ENCODE assay signal across 10 cellular contexts in the genomic region with DNA sequence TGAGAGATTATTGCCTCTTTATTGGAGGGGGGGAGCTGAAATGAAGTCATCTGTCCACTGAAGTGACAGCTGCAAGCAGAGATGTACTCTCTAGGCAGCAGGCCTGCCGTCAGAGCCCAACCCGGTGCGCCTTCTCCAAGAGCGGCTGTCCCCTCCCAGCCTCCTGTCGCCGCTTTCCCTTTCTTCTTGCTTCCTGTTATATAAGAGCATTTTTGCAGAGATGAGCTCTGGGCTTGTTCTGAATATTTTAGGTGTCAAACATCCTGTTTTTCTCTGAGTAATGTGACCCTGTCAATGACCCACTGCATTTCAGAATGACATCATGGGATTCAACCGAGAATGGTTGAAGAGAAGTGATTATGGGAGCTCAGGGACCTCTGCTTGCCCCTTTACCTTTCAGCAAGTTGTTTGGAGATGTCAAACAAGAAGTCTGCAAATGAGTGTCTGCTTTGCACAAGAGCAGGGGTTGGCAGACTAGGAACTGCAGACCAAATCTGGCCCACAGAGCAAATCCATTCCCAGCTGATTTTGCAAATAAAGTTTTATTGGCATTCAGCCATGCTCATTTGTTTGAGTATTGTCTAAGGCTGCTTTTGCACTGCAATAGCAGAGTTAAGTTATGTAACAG.
A peak's percentile ranks its signal among the peaks of the same experiment; 100 is the strongest.
DNase-seq lines count a peak whose midpoint lies in the region; ATAC-seq, FAIRE-seq and TF ChIP-seq lines count a peak whose summit lies in the region.
"Had no signal": no experiment of that assay in that cellular context is flagged by ENCODE, and none has a peak within 500 bp of the region (broad histone marks: within the 10 kb centered on the region; RNA-seq: fewer than 3 reads in every experiment).

No MANE protein-coding gene starts in this region.

- POLR2A ChIA-PET in MCF 10A (lab: Yijun Ruan, JAX), result no interaction called here

- H4K20me1 ChIP-seq in mammary epithelial cell (ENCODE audit: insufficient read depth, low read length), result no peaks in the 10 kb centered on the region

- H3K27me3 ChIP-seq in mammary epithelial cell (ENCODE audit: insufficient read depth, low read length), result no peaks in the 10 kb centered on the region
- H3K27me3 ChIP-seq in uterus, result no peaks in the 10 kb centered on the region

- H3K4me1 Mint-ChIP-seq in MCF 10A (ENCODE audit: insufficient read depth, unreplicated experiment), result no peaks in the 10 kb centered on the region
- H3K4me1 Mint-ChIP-seq in activated naive CD8-positive, alpha-beta T cell treated with anti-CD3 and anti-CD28 coated beads for 36 hours, result peaks cover 17% of the 10 kb centered on the region

- no peak for TF ChIP-seq POLR2A in uterus (IDR thresholded peaks at IDR 0.05)

- in situ Hi-C loops in mammary epithelial cell (cut with MboI; ENCODE audit: low sequenced_read_pairs in 2 of 2), result no loop called here

- H3K27ac ChIP-seq in mammary epithelial cell (ENCODE audit: insufficient read depth, low read depth, low read length) (no peak overlapping the region), uterus (peak overlapping the region; percentile 72 to 82)

- peaks cover 58% of the 10 kb centered on the region for H3K27me3 Mint-ChIP-seq in MCF 10A (ENCODE audit: insufficient read depth, unreplicated experiment)
- no peaks in the 10 kb centered on the region for H3K27me3 Mint-ChIP-seq in activated naive CD8-positive, alpha-beta T cell treated with anti-CD3 and anti-CD28 coated beads for 36 hours

- no peaks in the 10 kb centered on the region for H3K4me1 ChIP-seq in mammary epithelial cell (ENCODE audit: insufficient read depth, low read length)
- no peaks in the 10 kb centered on the region for H3K4me1 ChIP-seq in uterus

- H3K4me3 ChIP-seq in mammary epithelial cell (replicated peaks in 1 of 3; ENCODE audit: insufficient read depth in 1 of 3, low read depth in 2 of 3, low read length in 3 of 3) (no peak overlapping the region), uterus (no peak overlapping the region)

- H3K79me2 ChIP-seq in mammary epithelial cell (ENCODE audit: insufficient read depth, low read length), result no peaks in the 10 kb centered on the region

- no peaks in the 10 kb centered on the region for H3K9me3 Mint-ChIP-seq in MCF 10A (ENCODE audit: unreplicated experiment)
- no peaks in the 10 kb centered on the region for H3K9me3 Mint-ChIP-seq in activated naive CD8-positive, alpha-beta T cell treated with anti-CD3 and anti-CD28 coated beads for 36 hours
- H3K9me3 Mint-ChIP-seq: activated T-cell treated with anti-CD3 and anti-CD28 coated beads, Interleukin-2, amount 50 U/mL, for 4 hours had no signal

- FAIRE-seq in D721Med (lab: Jason Lieb, UNC), result no peak

- H3K4me3 Mint-ChIP-seq in MCF 10A (ENCODE audit: unreplicated experiment), result no peak overlapping the region
- peak overlapping the region; percentile 10 for H3K4me3 Mint-ChIP-seq in activated naive CD8-positive, alpha-beta T cell treated with anti-CD3 and anti-CD28 coated beads for 36 hours
- H3K4me3 Mint-ChIP-seq: activated T-cell treated with anti-CD3 and anti-CD28 coated beads, Interleukin-2, amount 50 U/mL, for 4 hours had no signal

- TF ChIP-seq CTCF in MCF 10A (IDR thresholded peaks at IDR 0.05; ENCODE audit: unreplicated experiment) (no peak), mammary epithelial cell (conservative IDR thresholded peaks at IDR 0.05 in 1 of 2, IDR thresholded peaks at IDR 0.05 in 1 of 2; ENCODE audit: extremely low read depth in 1 of 2, insufficient read depth in 1 of 2, low read depth in 1 of 2, low read length in 2 of 2) (no peak), uterus (IDR thresholded peaks at IDR 0.05) (no peak), D721Med (IDR thresholded peaks at IDR 0.05; ENCODE audit: insufficient read depth, missing control alignments) (no peak)

- peak; percentile 24 for DNase-seq in MCF 10A (ENCODE audit: unreplicated experiment)
- DNase-seq in mammary epithelial cell, result no peak
- peak; percentile 4 for DNase-seq in activated naive CD8-positive, alpha-beta T cell treated with anti-CD3 and anti-CD28 coated beads for 36 hours
- peak; percentile 26 for DNase-seq in kidney glomerular epithelial cell (lab: John Stamatoyannopoulos, UW)
- DNase-seq in uterus, result peak; percentile 32 to 39
- DNase-seq in D721Med (ENCODE audit: insufficient read length, low spot score), result no peak
- DNase-seq: activated T-cell treated with anti-CD3 and anti-CD28 coated beads, Interleukin-2, amount 50 U/mL, for 4 hours; Calu3 had no signal

- dilution Hi-C loops in mammary epithelial cell (cut with HindIII; ENCODE audit: low sequenced_read_pairs), result no loop called here

- no peaks in the 10 kb centered on the region for H3K9me3 ChIP-seq in mammary epithelial cell (replicated peaks; ENCODE audit: insufficient read depth, low read length)
- no peaks in the 10 kb centered on the region for H3K9me3 ChIP-seq in uterus

- ATAC-seq in HG03135 (IDR thresholded peaks at IDR 0.05; ENCODE audit: unreplicated experiment) (no peak), HG02759 (IDR thresholded peaks at IDR 0.05; ENCODE audit: unreplicated experiment) (no peak)

- H3K36me3 Mint-ChIP-seq in MCF 10A (ENCODE audit: insufficient read depth, unreplicated experiment), result no peaks in the 10 kb centered on the region
- no peaks in the 10 kb centered on the region for H3K36me3 Mint-ChIP-seq in activated naive CD8-positive, alpha-beta T cell treated with anti-CD3 and anti-CD28 coated beads for 36 hours

- no peaks in the 10 kb centered on the region for H3K36me3 ChIP-seq in mammary epithelial cell (ENCODE audit: insufficient read depth, low read length)
- H3K36me3 ChIP-seq in uterus, result no peaks in the 10 kb centered on the region

- H3K4me2 ChIP-seq in mammary epithelial cell (ENCODE audit: insufficient read depth, low read depth, low read length), result no peak overlapping the region

- intact Hi-C loops in MCF 10A (cut with micrococcal nuclease), result no loop called here
- intact Hi-C loops in mammary epithelial cell (cut with micrococcal nuclease), result no loop called here
- intact Hi-C loops in uterus (cut with DNase I; ENCODE audit: low total_unique reads), result no loop called here

- CTCF ChIA-PET in MCF 10A (lab: Yijun Ruan, JAX), result interaction anchor here (0.6 to 1.2 kb wide), 3 partner anchors 9 to 1439 kb away, joined by 3 to 4 read pairs (median 3); no protein-coding TSS in a partner anchor
- CTCF ChIA-PET in mammary epithelial cell (lab: Charles Lee; ENCODE audit: low non-redundant PET), result no interaction called here

- WGBS in mammary epithelial cell (ENCODE audit: low coverage, missing lambda C conversion rate), result 70% methylated on average over 3 of the region's 7 CpGs

- H2AFZ ChIP-seq in mammary epithelial cell (ENCODE audit: low read depth, low read length), result no peak overlapping the region

- no TSS peak for BruUV-seq in MCF 10A (replicated peaks; lab: Mats Ljungman, UMichigan)
- BruUV-seq in mammary epithelial cell (replicated peaks; lab: Mats Ljungman, UMichigan), result no TSS peak

- H3K27ac Mint-ChIP-seq in MCF 10A (ENCODE audit: low read depth, unreplicated experiment), result no peak overlapping the region
- peak overlapping the region; percentile 83 for H3K27ac Mint-ChIP-seq in activated naive CD8-positive, alpha-beta T cell treated with anti-CD3 and anti-CD28 coated beads for 36 hours

- H3K9ac ChIP-seq in mammary epithelial cell (ENCODE audit: insufficient read depth, low read length), result no peak overlapping the region

Comparison
In these comparisons a context has a peak if more than half of its experiments do, and no peak if none do; other contexts are left out.
1. DNase-seq: peak in MCF 10A (single experiment), activated naive CD8-positive, alpha-beta T cell treated with anti-CD3 and anti-CD28 coated beads for 36 hours (single experiment), kidney glomerular epithelial cell (single experiment) and uterus (2 of 2); none in mammary epithelial cell (single experiment) and D721Med (single experiment).